8 cellular contexts compared by ENCODE assay signal in the genomic region with DNA sequence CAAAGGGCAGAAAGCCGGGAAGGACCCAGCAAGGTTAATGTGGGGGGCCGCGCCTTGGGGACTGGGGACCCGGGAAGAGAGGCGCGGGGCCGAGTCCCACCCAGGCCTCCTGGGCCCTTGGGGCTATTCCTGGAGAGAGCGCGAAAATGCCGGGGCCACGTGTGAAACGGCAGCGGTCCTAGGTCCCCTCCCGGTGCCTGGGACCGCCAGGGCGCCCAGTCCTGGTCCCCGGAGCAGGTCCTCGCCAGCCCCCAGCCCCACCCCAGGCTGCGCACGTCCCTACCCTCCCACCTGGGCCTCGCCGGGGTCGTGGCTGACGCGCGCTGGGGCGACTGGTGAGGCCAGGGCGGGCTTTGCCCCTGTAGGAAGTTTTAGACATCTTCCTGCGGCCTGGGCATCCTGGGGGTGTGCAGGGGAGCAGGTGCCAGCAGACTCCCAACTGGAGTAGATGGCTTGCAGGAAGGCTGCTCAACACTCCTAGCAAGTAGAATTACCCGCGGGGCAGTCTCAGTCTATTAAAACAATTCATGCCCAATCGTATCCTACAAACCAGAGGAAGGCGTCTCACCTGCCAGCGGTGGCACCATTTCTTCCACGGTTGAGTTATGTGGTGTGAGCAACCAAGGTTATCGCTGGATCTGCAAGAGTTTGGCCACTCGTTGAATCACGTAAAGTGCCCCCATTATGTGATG. TPM values are rescaled to one million over a fixed set of nuclear protein-coding genes. Genes with fewer than 3 reads are reported as not detected.
DNase-seq lines count a peak whose midpoint lies in the region; ATAC-seq and TF ChIP-seq lines count a peak whose summit lies in the region.

No MANE protein-coding gene starts in this region.

- no peak for TF ChIP-seq EP300 in SK-N-SH (IDR thresholded peaks at IDR 0.05; ENCODE audit: borderline replicate concordance in 1 of 2, low read depth in 1 of 2, low read length in 1 of 2)

- H3K27me3 ChIP-seq in SK-N-SH (ENCODE audit: insufficient read depth) (no peaks in the 10 kb centered on the region), thymus (ENCODE audit: control insufficient read depth, insufficient read depth) (no peaks in the 10 kb centered on the region)

- H3K36me3 ChIP-seq in SK-N-SH (replicated peaks in 1 of 2; ENCODE audit: control insufficient read depth in 1 of 2, insufficient read depth in 2 of 2, low read length in 1 of 2) (no peaks in the 10 kb centered on the region), thymus (ENCODE audit: control insufficient read depth, insufficient read depth) (no peaks in the 10 kb centered on the region)

- H3K4me1 ChIP-seq in SK-N-SH (ENCODE audit: control insufficient read depth in 1 of 2, insufficient read depth in 2 of 2, low read depth in 1 of 2, low read length in 1 of 2) (peaks cover 0 to 13% of the 10 kb centered on the region in 2 experiments; a peak in 2 of 4 replicates), thymus (ENCODE audit: control insufficient read depth, insufficient read depth, low read length) (no peaks in the 10 kb centered on the region)

- H3K9me2 ChIP-seq in SK-N-SH: no peaks in the 10 kb centered on the region

- peak overlapping the region; percentile 85; the same call in 1 of the 2 replicates for H3K9ac ChIP-seq in SK-N-SH

- 80% methylated on average over 16 of the region's 38 CpGs for WGBS in SK-N-SH (ENCODE audit: low lambda C conversion rate)
- WGBS in thymus: 4% methylated on average over 38 of the region's 38 CpGs

- H4K20me1 ChIP-seq in SK-N-SH (ENCODE audit: insufficient read depth): no peaks in the 10 kb centered on the region

- TF ChIP-seq RAD21 in SK-N-SH (IDR thresholded peaks at IDR 0.05; ENCODE audit: low read length): no peak

- POLR2A ChIA-PET in SK-N-SH (lab: Yijun Ruan, JAX): no interaction called here

- peak overlapping the region; percentile 81 for H3K4me2 ChIP-seq in SK-N-SH

- DNase-seq in SK-N-SH: no peak
- peak; percentile 90 for DNase-seq in NCI-H2107 treated with DMSO at 0.1 percent for 48 hours (lab: John Stamatoyannopoulos, UW; ENCODE audit: unreplicated experiment)
- DNase-seq in cardiac fibroblast (ENCODE audit: low read depth in 2 of 2): no peak
- peak; percentile 66 for DNase-seq in left kidney (ENCODE audit: low read depth, low spot score)
- no peak for DNase-seq in NCI-H226
- DNase-seq in T-helper 9 cell: no peak

- no peaks in the 10 kb centered on the region for H3K79me2 ChIP-seq in SK-N-SH (ENCODE audit: insufficient read depth)

- peak overlapping the region; percentile 89; the same call in 1 of the 2 replicates for H2AFZ ChIP-seq in SK-N-SH (ENCODE audit: low read depth)

- H3K9me3 ChIP-seq in SK-N-SH: no peaks in the 10 kb centered on the region
- H3K9me3 ChIP-seq in thymus (ENCODE audit: control insufficient read depth): peaks cover 1% of the 10 kb centered on the region

- H3F3A ChIP-seq in SK-N-SH (replicated peaks; ENCODE audit: insufficient read depth): no peaks in the 10 kb centered on the region

- H3K4me3 ChIP-seq in SK-N-SH (ENCODE audit: low read depth in 2 of 2, low read length in 1 of 2): peak overlapping the region; percentile 70 to 83
- peak overlapping the region; percentile 71 to 75 for H3K4me3 ChIP-seq in cardiac fibroblast (replicated peaks in 1 of 2; ENCODE audit: low read depth in 2 of 2, low read length in 2 of 2)
- H3K4me3 ChIP-seq in thymus (ENCODE audit: low read length): peak overlapping the region; percentile 53

- ATAC-seq in SK-N-SH treated with all-trans-retinoic acid at 6 μM for 48 hours: no peak

- H3K27ac ChIP-seq in SK-N-SH (ENCODE audit: low read depth in 2 of 2, low read length in 1 of 2): no peak overlapping the region
- H3K27ac ChIP-seq in thymus (ENCODE audit: low read depth): peak overlapping the region; percentile 46

- CTCF ChIA-PET in SK-N-SH (lab: Yijun Ruan, JAX): interaction anchor here (2.3 kb wide), 1 partner anchor 77 kb away, joined by 6 read pairs; no protein-coding TSS in a partner anchor

- TF ChIP-seq CTCF in SK-N-SH (IDR thresholded peaks at IDR 0.05) (no peak), cardiac fibroblast (IDR thresholded peaks at IDR 0.05; ENCODE audit: low read depth, low read length) (no peak)

TF ChIP-seq in SK-N-SH, 30 proteins besides CTCF, POLR2A, EP300 and RAD21:
- no peak for TF ChIP-seq GABPA (IDR thresholded peaks at IDR 0.05; ENCODE audit: low read depth)
- no peak for TF ChIP-seq RXRA (IDR thresholded peaks at IDR 0.05; ENCODE audit: borderline replicate concordance, low read depth)
- TF ChIP-seq SMC3 (IDR thresholded peaks at IDR 0.05; ENCODE audit: low read depth, low read length): no peak
- no peak for TF ChIP-seq FOSL2 (IDR thresholded peaks at IDR 0.05; ENCODE audit: borderline replicate concordance, low read depth)
- TF ChIP-seq EZH2phosphoT487 (IDR thresholded peaks at IDR 0.05; ENCODE audit: borderline replicate concordance, low read depth): no peak
- TF ChIP-seq JUND (IDR thresholded peaks at IDR 0.05): no peak
- TF ChIP-seq, protein P1, sequence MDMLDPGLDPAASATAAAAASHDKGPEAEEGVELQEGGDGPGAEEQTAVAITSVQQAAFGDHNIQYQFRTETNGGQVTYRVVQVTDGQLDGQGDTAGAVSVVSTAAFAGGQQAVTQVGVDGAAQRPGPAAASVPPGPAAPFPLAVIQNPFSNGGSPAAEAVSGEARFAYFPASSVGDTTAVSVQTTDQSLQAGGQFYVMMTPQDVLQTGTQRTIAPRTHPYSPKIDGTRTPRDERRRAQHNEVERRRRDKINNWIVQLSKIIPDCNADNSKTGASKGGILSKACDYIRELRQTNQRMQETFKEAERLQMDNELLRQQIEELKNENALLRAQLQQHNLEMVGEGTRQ (IDR thresholded peaks at IDR 0.05; ENCODE audit: borderline replicate concordance, low read depth, low read length): no peak
- no peak for TF ChIP-seq NFIC (IDR thresholded peaks at IDR 0.05; ENCODE audit: borderline replicate concordance)

TF ChIP-seq in SK-N-SH treated with all-trans-retinoic acid at 6 μM for 48 hours, 23 proteins besides CTCF, POLR2A, EP300 and RAD21:
- no peak for TF ChIP-seq ISL1 (CRISPR knock-in tag; IDR thresholded peaks at IDR 0.05)
- TF ChIP-seq ESRRG (CRISPR knock-in tag; IDR thresholded peaks at IDR 0.05): no peak

RNA-seq across cellular contexts. Expression of a gene that starts 0.8 kb away (rescaled TPM):
- polyA plus RNA-seq in SK-N-SH (2012; rRNA removed): 7.4 and 7.9 TPM in 2 replicates
- 7.3 and 7.5 TPM in 2 replicates for polyA plus RNA-seq in SK-N-SH (2012; cell fraction: cytosol; rRNA removed)
- polyA plus RNA-seq in SK-N-SH (2012; cell fraction: nucleus; rRNA removed): 13.9 and 14.1 TPM in 2 replicates
- polyA plus RNA-seq in thymus: 5.3 TPM

Comparison
In these comparisons a context has a peak if more than half of its experiments do, and no peak if none do; other contexts are left out.
1. DNase-seq: peak in NCI-H2107 treated with DMSO at 0.1 percent for 48 hours (single experiment) and left kidney (single experiment); none in SK-N-SH (single experiment), cardiac fibroblast (0 of 2), NCI-H226 (single experiment) and T-helper 9 cell (single experiment).
2. Peak in every context shown above with its lines, with median percentiles within 50 percentile points of each other: H3K4me3 ChIP-seq.